1 cellular context compared by ENCODE assay signal in genomic region chr1:54542120-54542961, GRCh38.
TF ChIP-seq lines count a peak whose summit lies in the region.

No MANE protein-coding gene starts in this region.

TF ChIP-seq in K562, 482 proteins besides CTCF, POLR2A, EP300 and RAD21 (continued from another document and continues in another):
- TF ChIP-seq PATZ1 (CRISPR knock-in tag; IDR thresholded peaks at IDR 0.05; ENCODE audit: borderline replicate concordance) (no peak), CEBPB (tag; IDR thresholded peaks at IDR 0.05) (no peak), NFIC (IDR thresholded peaks at IDR 0.05) (no peak), CUX1 (CRISPR knock-in tag; IDR thresholded peaks at IDR 0.05) (no peak), FOXJ3 (CRISPR knock-in tag; IDR thresholded peaks at IDR 0.05) (no peak), MBD1 (CRISPR knock-in tag; IDR thresholded peaks at IDR 0.05) (no peak), NCOR1 (IDR thresholded peaks at IDR 0.05) (no peak), ELK3 (CRISPR knock-in tag; IDR thresholded peaks at IDR 0.05) (no peak), HNRNPL (IDR thresholded peaks at IDR 0.05; ENCODE audit: low read depth, low read length) (no peak), NR4A1 (CRISPR knock-in tag; IDR thresholded peaks at IDR 0.05) (no peak), NR4A1 (tag; IDR thresholded peaks at IDR 0.05) (no peak), NCOA2 (IDR thresholded peaks at IDR 0.05; ENCODE audit: partially characterized antibody in 2 of 2) (no peak), ZZZ3 (IDR thresholded peaks at IDR 0.05) (no peak), ZNF316 (IDR thresholded peaks at IDR 0.05) (peak; percentile 15; the same call in 1 of the 2 replicates), SRSF9 (IDR thresholded peaks at IDR 0.05; ENCODE audit: borderline replicate concordance, low read depth, low read length) (no peak), ZBTB5 (IDR thresholded peaks at IDR 0.05) (no peak), BRF1 (IDR thresholded peaks at IDR 0.05; ENCODE audit: borderline replicate concordance, extremely low read depth, insufficient read length) (no peak), THRB (CRISPR knock-in tag; conservative IDR thresholded peaks at IDR 0.05) (no peak), MNT (conservative IDR thresholded peaks at IDR 0.05) (peak in 1 of 2 experiments; percentile 49; a peak in 2 of 4 replicates), MEF2D (tag; conservative IDR thresholded peaks at IDR 0.05; ENCODE audit: low read depth) (no peak), ATF6 (CRISPR knock-in tag; IDR thresholded peaks at IDR 0.05) (no peak), POLR2B (IDR thresholded peaks at IDR 0.05; ENCODE audit: low read depth, partially characterized antibody) (no peak), SLC30A9 (CRISPR knock-in tag; IDR thresholded peaks at IDR 0.05) (no peak), GABPB2 (CRISPR knock-in tag; conservative IDR thresholded peaks at IDR 0.05) (no peak), HBP1 (CRISPR knock-in tag; IDR thresholded peaks at IDR 0.05) (no peak), ZNF518B (CRISPR knock-in tag; IDR thresholded peaks at IDR 0.05) (no peak), NRF1 (conservative IDR thresholded peaks at IDR 0.05 in 1 of 2, IDR thresholded peaks at IDR 0.05 in 1 of 2) (peak; percentile 35 to 55), IFI16 (CRISPR knock-in tag; IDR thresholded peaks at IDR 0.05) (no peak), ZNF133 (CRISPR knock-in tag; IDR thresholded peaks at IDR 0.05) (no peak), ZBTB8A (IDR thresholded peaks at IDR 0.05; ENCODE audit: partially characterized antibody) (no peak)
